Comparison of ENCODE assay signal across 30 cellular contexts in genomic region chr10:32073676-32074075, GRCh38. TPM values are rescaled to one million over a fixed set of nuclear protein-coding genes. Genes with fewer than 3 reads are reported as not detected.
DNase-seq lines count a peak whose midpoint lies in the region; ATAC-seq and TF ChIP-seq lines count a peak whose summit lies in the region.
"Had no signal": no experiment of that assay in that cellular context is flagged by ENCODE, and none has a peak within 500 bp of the region (broad histone marks: within the 10 kb centered on the region; RNA-seq: fewer than 3 reads in every experiment).

No MANE protein-coding gene starts in this region.

- H3K27me3 ChIP-seq in lower lobe of right lung (ENCODE audit: low read depth) = no peaks in the 10 kb centered on the region
- H3K27me3 ChIP-seq: BLaER1 treated with 17β-estradiol and CSF1 and Interleukin-3, amounts not matched to agents 10 nM and 100 nM; gastroesophageal sphincter; transverse colon had no signal

- no peaks in the 10 kb centered on the region for H3K9me3 Mint-ChIP-seq in activated CD8-positive, alpha-beta T cell treated with anti-CD3 and anti-CD28 coated beads for 36 hours
- H3K9me3 Mint-ChIP-seq: activated naive CD4-positive, alpha-beta T cell treated with anti-CD3 and anti-CD28 coated beads, Interleukin-2, amount 50 U/mL, for 24 hours; naive thymus-derived CD8-positive, alpha-beta T cell; stimulated activated memory B cell treated with anti-CD40 and anti-IgM and Interleukin-4, amounts not matched to agents 10 μg/mL and 1 μg/mL and 100 μg/mL, for 72 hours had no signal

- intact Hi-C loops in lower lobe of right lung (cut with DNase I) = no loop called here
- intact Hi-C loops in activated CD8-positive, alpha-beta T cell treated with anti-CD3 and anti-CD28 coated beads for 36 hours (cut with micrococcal nuclease) = no loop called here

- H3K4me1 Mint-ChIP-seq in activated CD8-positive, alpha-beta T cell treated with anti-CD3 and anti-CD28 coated beads for 36 hours (ENCODE audit: low read depth) = no peaks in the 10 kb centered on the region
- H3K4me1 Mint-ChIP-seq: activated naive CD4-positive, alpha-beta T cell treated with anti-CD3 and anti-CD28 coated beads, Interleukin-2, amount 50 U/mL, for 24 hours; naive thymus-derived CD8-positive, alpha-beta T cell; stimulated activated memory B cell treated with anti-CD40 and anti-IgM and Interleukin-4, amounts not matched to agents 10 μg/mL and 1 μg/mL and 100 μg/mL, for 72 hours had no signal

- CTCF ChIA-PET in activated CD8-positive, alpha-beta T cell treated with anti-CD3 and anti-CD28 coated beads for 36 hours (lab: Charles Lee) = no interaction called here

- H3K27me3 Mint-ChIP-seq in activated CD8-positive, alpha-beta T cell treated with anti-CD3 and anti-CD28 coated beads for 36 hours = no peaks in the 10 kb centered on the region
- H3K27me3 Mint-ChIP-seq: activated naive CD4-positive, alpha-beta T cell treated with anti-CD3 and anti-CD28 coated beads, Interleukin-2, amount 50 U/mL, for 24 hours had no signal

- no peak overlapping the region for H3K4me3 ChIP-seq in fibroblast of mammary gland (ENCODE audit: control insufficient read depth, low read depth, low read length)
- H3K4me3 ChIP-seq in lower lobe of right lung = no peak overlapping the region
- H3K4me3 ChIP-seq: BLaER1 treated with 17β-estradiol and CSF1 and Interleukin-3, amounts not matched to agents 10 nM and 100 nM; gastroesophageal sphincter; prostate gland; transverse colon had no signal

- no peak overlapping the region for H3K4me3 Mint-ChIP-seq in activated CD8-positive, alpha-beta T cell treated with anti-CD3 and anti-CD28 coated beads for 36 hours
- H3K4me3 Mint-ChIP-seq: activated naive CD4-positive, alpha-beta T cell treated with anti-CD3 and anti-CD28 coated beads, Interleukin-2, amount 50 U/mL, for 24 hours; naive thymus-derived CD8-positive, alpha-beta T cell; stimulated activated memory B cell treated with anti-CD40 and anti-IgM and Interleukin-4, amounts not matched to agents 10 μg/mL and 1 μg/mL and 100 μg/mL, for 72 hours had no signal

- TF ChIP-seq CTCF in fibroblast of mammary gland (conservative IDR thresholded peaks at IDR 0.05; ENCODE audit: control insufficient read depth, insufficient read depth, low read depth, low read length) (no peak), lower lobe of right lung (IDR thresholded peaks at IDR 0.05) (no peak)
- no peak for TF ChIP-seq CTCF in activated CD8-positive, alpha-beta T cell treated with anti-CD3 and anti-CD28 coated beads for 36 hours (IDR thresholded peaks at IDR 0.05)

- H3K36me3 Mint-ChIP-seq in activated CD8-positive, alpha-beta T cell treated with anti-CD3 and anti-CD28 coated beads for 36 hours (ENCODE audit: low read depth) = no peaks in the 10 kb centered on the region
- H3K36me3 Mint-ChIP-seq: naive thymus-derived CD8-positive, alpha-beta T cell; stimulated activated memory B cell treated with anti-CD40 and anti-IgM and Interleukin-4, amounts not matched to agents 10 μg/mL and 1 μg/mL and 100 μg/mL, for 72 hours had no signal

- no peaks in the 10 kb centered on the region for H3K36me3 ChIP-seq in lower lobe of right lung
- H3K36me3 ChIP-seq: BLaER1 treated with 17β-estradiol and CSF1 and Interleukin-3, amounts not matched to agents 10 nM and 100 nM; gastroesophageal sphincter; prostate gland; transverse colon had no signal

- no peaks in the 10 kb centered on the region for H3K4me1 ChIP-seq in lower lobe of right lung
- H3K4me1 ChIP-seq: prostate gland had no signal

- H3K9me3 ChIP-seq in lower lobe of right lung = no peaks in the 10 kb centered on the region
- H3K9me3 ChIP-seq: BLaER1 treated with 17β-estradiol and CSF1 and Interleukin-3, amounts not matched to agents 10 nM and 100 nM; gastroesophageal sphincter; prostate gland; transverse colon had no signal

- POLR2A ChIA-PET in activated CD8-positive, alpha-beta T cell treated with anti-CD3 and anti-CD28 coated beads for 36 hours (lab: Charles Lee) = no interaction called here

- no peak overlapping the region for H3K27ac Mint-ChIP-seq in activated CD8-positive, alpha-beta T cell treated with anti-CD3 and anti-CD28 coated beads for 36 hours
- H3K27ac Mint-ChIP-seq: activated naive CD4-positive, alpha-beta T cell treated with anti-CD3 and anti-CD28 coated beads, Interleukin-2, amount 50 U/mL, for 24 hours; naive thymus-derived CD8-positive, alpha-beta T cell; stimulated activated memory B cell treated with anti-CD40 and anti-IgM and Interleukin-4, amounts not matched to agents 10 μg/mL and 1 μg/mL and 100 μg/mL, for 72 hours had no signal

- peak; percentile 36 to 38 for ATAC-seq in lower lobe of right lung
- ATAC-seq in HG03039 (IDR thresholded peaks at IDR 0.05; ENCODE audit: unreplicated experiment) = no peak
- ATAC-seq in activated CD8-positive, alpha-beta T cell treated with anti-CD3 and anti-CD28 coated beads for 36 hours = no peak
- ATAC-seq: gastroesophageal sphincter; naive thymus-derived CD8-positive, alpha-beta T cell; Panc1; stimulated activated memory B cell treated with anti-CD40 and anti-IgM and Interleukin-4, amounts not matched to agents 10 μg/mL and 1 μg/mL and 100 μg/mL, for 72 hours had no signal

- peak; percentile 13 for DNase-seq in AG08396 (ENCODE audit: low spot score)
- DNase-seq in EH (ENCODE audit: low read depth) = peak; percentile 28
- peak; percentile 5 for DNase-seq in fibroblast of mammary gland (ENCODE audit: low read depth)
- DNase-seq in lower lobe of right lung = no peak
- DNase-seq in HPDE6-E6E7 (ENCODE audit: extremely low spot score) = no peak
- no peak for DNase-seq in activated CD8-positive, alpha-beta T cell treated with anti-CD3 and anti-CD28 coated beads for 36 hours
- DNase-seq in NK-92 (lab: John Stamatoyannopoulos, UW; ENCODE audit: unreplicated experiment) = no peak
- DNase-seq: ACHN; activated CD4-positive, alpha-beta T cell treated with anti-CD3 and anti-CD28 coated beads for 48 hours; activated CD8-positive, alpha-beta memory T cell treated with anti-CD3 and anti-CD28 coated beads for 24 hours; activated T-cell treated with anti-CD3 and anti-CD28 coated beads for 4 hours; amygdala; DMS153; effector CD4-positive, alpha-beta T cell; hippocampal formation; naive thymus-derived CD8-positive, alpha-beta T cell; NCI-H1436 treated with DMSO at 0.1 percent for 48 hours; NCI-H226; NCI-H69; SHP77 treated with DMSO at 0.1 percent for 48 hours; SW 1271; T-helper 9 cell; transverse colon had no signal

- no peak overlapping the region for H3K27ac ChIP-seq in lower lobe of right lung
- H3K27ac ChIP-seq: BLaER1 treated with 17β-estradiol and CSF1 and Interleukin-3, amounts not matched to agents 10 nM and 100 nM; gastroesophageal sphincter; prostate gland; transverse colon had no signal

RNA-seq across cellular contexts. Expression of gene KIF5B, which starts 17.5 kb away (rescaled TPM):
- 92.9 TPM for total RNA-seq in lower lobe of right lung
- total RNA-seq in activated CD8-positive, alpha-beta T cell treated with anti-CD3 and anti-CD28 coated beads for 36 hours = 10 to 100 TPM; 52.7 to 55.3 TPM

Comparison
In these comparisons a context has a peak if more than half of its experiments do, and no peak if none do; other contexts are left out.
1. DNase-seq: peak in AG08396 (single experiment), EH (single experiment) and fibroblast of mammary gland (single experiment); none in lower lobe of right lung (single experiment), HPDE6-E6E7 (single experiment), activated CD8-positive, alpha-beta T cell treated with anti-CD3 and anti-CD28 coated beads for 36 hours (single experiment) and NK-92 (single experiment).
2. ATAC-seq: peak in lower lobe of right lung (2 of 2); none in HG03039 (single experiment) and activated CD8-positive, alpha-beta T cell treated with anti-CD3 and anti-CD28 coated beads for 36 hours (single experiment).